25 cellular contexts compared by ENCODE assay signal in the genomic region with DNA sequence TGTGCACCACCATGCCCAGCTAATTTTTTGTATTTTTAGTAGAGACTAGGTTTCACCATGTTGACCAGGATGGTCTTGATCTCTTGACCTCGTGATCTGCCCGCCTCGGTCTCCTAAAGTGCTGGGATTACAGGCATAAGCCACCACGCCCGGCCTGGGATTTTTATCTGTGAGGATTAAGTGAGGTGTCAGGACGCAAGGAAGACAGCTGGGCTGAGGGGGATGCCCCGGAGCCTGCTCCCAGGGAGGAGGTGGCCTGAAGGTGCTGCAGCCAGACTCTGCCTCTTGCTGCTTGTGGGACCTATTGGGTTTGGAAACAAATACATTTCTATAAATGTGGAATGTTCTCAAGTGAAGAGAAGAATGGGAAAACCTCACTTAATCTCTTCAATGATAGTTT.
"Had no signal": no experiment of that assay in that cellular context is flagged by ENCODE, and none has a peak within 500 bp of the region (broad histone marks: within the 10 kb centered on the region; RNA-seq: fewer than 3 reads in every experiment).

No MANE protein-coding gene starts in this region.

- H3K4me3 ChIP-seq: hepatocyte, left ventricle myocardium inferior, lung, mucosa of descending colon, pancreas, prostate gland, skin epidermis, stomach, testis, thyroid gland, transverse colon, upper lobe of right lung had no signal

- H3K27me3 ChIP-seq: hepatocyte, pancreas, stomach, testis, thyroid gland, transverse colon, upper lobe of right lung had no signal

- DNase-seq: islet precursor cell; left ventricle myocardium inferior; midbrain; mucosa of descending colon; naive thymus-derived CD4-positive, alpha-beta T cell; pancreas; posterior cingulate gyrus; retina; right cardiac atrium; stimulated activated CD4-positive, alpha-beta T cell treated with anti-CD3 and anti-CD28 coated beads, Interleukin-12 subunit alpha, Interleukin-12 subunit beta, amount 100 ng/mL, for 4 hours; stimulated activated CD4-positive, alpha-beta T cell treated with anti-CD3 and anti-CD28 coated beads, Interleukin-15, amount 100 ng/mL, for 24 hours; stimulated activated CD4-positive, alpha-beta T cell treated with anti-CD3 and anti-CD28 coated beads, Interleukin-2, amount 100 ng/mL, for 24 hours; stimulated activated CD4-positive, alpha-beta T cell treated with anti-CD3 and anti-CD28 coated beads, Interleukin-4, amount 100 ng/mL, for 1 hour; stimulated activated naive B cell treated with anti-CD40 and anti-IgM and Interleukin-4, amounts not matched to agents 10 μg/mL and 1 μg/mL and 100 μg/mL, for 72 hours; stimulated activated naive CD8-positive, alpha-beta T cell treated with anti-CD3 and anti-CD28 coated beads, Interleukin-15, Interleukin-2, amounts not matched to agents 100 U/mL and 50 U/mL, for 24 hours; stomach; testis; transverse colon; upper lobe of right lung had no signal

- H3K36me3 ChIP-seq: left ventricle myocardium inferior, pancreas, prostate gland, stomach, thyroid gland, transverse colon, upper lobe of right lung had no signal

- FAIRE-seq: pancreas, urothelium cell line had no signal

- H3K4me1 ChIP-seq: left ventricle myocardium inferior, pancreas, prostate gland, stomach, testis, thyroid gland, transverse colon, upper lobe of right lung had no signal

- H3K27ac ChIP-seq: hepatocyte, left ventricle myocardium inferior, pancreas, prostate gland, skin epidermis, stomach, testis, thyroid gland, transverse colon, upper lobe of right lung had no signal

- H3K4me2 ChIP-seq: hepatocyte had no signal

- H3K9me3 ChIP-seq: mucosa of descending colon, pancreas, prostate gland, testis, thyroid gland, transverse colon, upper lobe of right lung had no signal

- H2AFZ ChIP-seq: hepatocyte had no signal
